2 cellular contexts compared by ENCODE assay signal in genomic region chr18:62460851-62461300, GRCh38.
TF ChIP-seq lines count a peak whose summit lies in the region.

No MANE protein-coding gene starts in this region.

TF ChIP-seq in K562, 482 proteins besides CTCF, POLR2A, EP300 and RAD21 (continued from another document):
- no peak for TF ChIP-seq E2F1 (CRISPR knock-in tag; IDR thresholded peaks at IDR 0.05)

TF ChIP-seq in HepG2, 621 proteins besides CTCF, POLR2A, EP300 and RAD21 (continued from another document and continues in another):
- TF ChIP-seq ZHX1 (CRISPR knock-in tag; IDR thresholded peaks at IDR 0.05; ENCODE audit: low read depth) (0 out of 2 replicates have a peak, but pooled peaks have one; percentile 58), MYNN (CRISPR knock-in tag; IDR thresholded peaks at IDR 0.05; ENCODE audit: low read depth) (no peak), POLR2AphosphoS2 (IDR thresholded peaks at IDR 0.05; ENCODE audit: low read depth, low read length) (no peak), ELF1 (CRISPR knock-in tag; IDR thresholded peaks at IDR 0.05) (no peak), TP53 (CRISPR knock-in tag; conservative IDR thresholded peaks at IDR 0.05) (no peak), TEAD3 (CRISPR knock-in tag; optimal IDR thresholded peaks at IDR 0.05; ENCODE audit: borderline replicate concordance) (peak; percentile 70), CREM (IDR thresholded peaks at IDR 0.05) (peak; percentile 89), CREM (CRISPR knock-in tag; IDR thresholded peaks at IDR 0.05) (no peak), ZNF460 (CRISPR knock-in tag; IDR thresholded peaks at IDR 0.05; ENCODE audit: borderline replicate concordance) (no peak), MAX (IDR thresholded peaks at IDR 0.05) (peak; percentile 45; the same call in 1 of the 2 replicates), SMAD1 (CRISPR knock-in tag; IDR thresholded peaks at IDR 0.05; ENCODE audit: borderline replicate concordance, low read depth) (no peak), ZNF253 (CRISPR knock-in tag; IDR thresholded peaks at IDR 0.05; ENCODE audit: borderline replicate concordance) (no peak), ZNF775 (CRISPR knock-in tag; IDR thresholded peaks at IDR 0.05; ENCODE audit: borderline replicate concordance) (no peak), ARHGAP35 (CRISPR knock-in tag; IDR thresholded peaks at IDR 0.05; ENCODE audit: borderline replicate concordance) (no peak), MAFG (CRISPR knock-in tag; IDR thresholded peaks at IDR 0.05) (no peak), ZIK1 (CRISPR knock-in tag; IDR thresholded peaks at IDR 0.05; ENCODE audit: borderline replicate concordance, low read depth) (no peak), NR0B2 (CRISPR knock-in tag; IDR thresholded peaks at IDR 0.05) (no peak), HMGXB4 (CRISPR knock-in tag; IDR thresholded peaks at IDR 0.05; ENCODE audit: borderline replicate concordance in 1 of 2, low read depth in 1 of 2) (peak in 1 of 2 experiments; percentile 50; a peak in 1 of 4 replicates), ZNF276 (CRISPR knock-in tag; IDR thresholded peaks at IDR 0.05; ENCODE audit: low read depth) (no peak), ZNF503 (CRISPR knock-in tag; IDR thresholded peaks at IDR 0.05) (peak; percentile 79), ETV5 (CRISPR knock-in tag; IDR thresholded peaks at IDR 0.05; ENCODE audit: borderline replicate concordance) (peak; percentile 35; the same call in 1 of the 2 replicates), ZFP91 (CRISPR knock-in tag; IDR thresholded peaks at IDR 0.05; ENCODE audit: borderline replicate concordance) (no peak), FOSL2 (CRISPR knock-in tag; IDR thresholded peaks at IDR 0.05) (peak; percentile 91), HOMEZ (CRISPR knock-in tag; IDR thresholded peaks at IDR 0.05; ENCODE audit: low read depth) (0 out of 2 replicates have a peak, but pooled peaks have one; percentile 17), AKNA (CRISPR knock-in tag; IDR thresholded peaks at IDR 0.05; ENCODE audit: borderline replicate concordance) (no peak), CHD4 (IDR thresholded peaks at IDR 0.05; ENCODE audit: borderline replicate concordance, low read length) (no peak; the same call in 1 of the 2 replicates), ZNF790 (CRISPR knock-in tag; IDR thresholded peaks at IDR 0.05; ENCODE audit: borderline replicate concordance) (no peak), CHCHD3 (CRISPR knock-in tag; IDR thresholded peaks at IDR 0.05) (no peak), ZFAT (CRISPR knock-in tag; conservative IDR thresholded peaks at IDR 0.05) (no peak), PHF8 (CRISPR knock-in tag; IDR thresholded peaks at IDR 0.05) (no peak), THAP7 (CRISPR knock-in tag; IDR thresholded peaks at IDR 0.05) (no peak), HMG20B (CRISPR knock-in tag; conservative IDR thresholded peaks at IDR 0.05) (peak; percentile 35; the same call in 1 of the 2 replicates), ZNF879 (CRISPR knock-in tag; IDR thresholded peaks at IDR 0.05) (no peak), TGIF2 (CRISPR knock-in tag; IDR thresholded peaks at IDR 0.05) (peak; percentile 58; the same call in 1 of the 2 replicates), USF2 (IDR thresholded peaks at IDR 0.05; ENCODE audit: low read depth, low read length) (no peak), USF2 (CRISPR knock-in tag; IDR thresholded peaks at IDR 0.05; ENCODE audit: borderline replicate concordance) (no peak), SMAD9 (CRISPR knock-in tag; IDR thresholded peaks at IDR 0.05) (no peak), SMAD3 (CRISPR knock-in tag; IDR thresholded peaks at IDR 0.05) (peak; percentile 92), YY1 (IDR thresholded peaks at IDR 0.05; ENCODE audit: insufficient read depth, insufficient replicate concordance, low read depth, low read length) (peak; percentile 20), ELF3 (CRISPR knock-in tag; IDR thresholded peaks at IDR 0.05) (peak; percentile 77)
